1 cellular context compared by ENCODE assay signal in genomic region chr2:232874677-232875223, GRCh38.
A peak's percentile ranks its signal among the peaks of the same experiment; 100 is the strongest.
TF ChIP-seq lines count a peak whose summit lies in the region.

No MANE protein-coding gene starts in this region.

TF ChIP-seq in HepG2, 621 proteins besides CTCF, POLR2A, EP300 and RAD21 (continues in another document):
- TF ChIP-seq ZNF235 (CRISPR knock-in tag; IDR thresholded peaks at IDR 0.05; ENCODE audit: borderline replicate concordance) (0 out of 2 replicates have a peak, but pooled peaks have one; percentile 58), MED1 (CRISPR knock-in tag; IDR thresholded peaks at IDR 0.05) (0 out of 2 replicates have a peak, but pooled peaks have one; percentile 29), RAD51 (IDR thresholded peaks at IDR 0.05; ENCODE audit: borderline replicate concordance) (no peak), FOXK2 (IDR thresholded peaks at IDR 0.05) (no peak), KAT8 (CRISPR knock-in tag; IDR thresholded peaks at IDR 0.05) (no peak), AHR (CRISPR knock-in tag; IDR thresholded peaks at IDR 0.05) (no peak), EED (CRISPR knock-in tag; IDR thresholded peaks at IDR 0.05) (0 out of 2 replicates have a peak, but pooled peaks have one; percentile 27), SP4 (CRISPR knock-in tag; IDR thresholded peaks at IDR 0.05) (peak; percentile 28; the same call in 1 of the 2 replicates), POGZ (CRISPR knock-in tag; IDR thresholded peaks at IDR 0.05) (peak; percentile 36; the same call in 1 of the 2 replicates), ZNF766 (CRISPR knock-in tag; IDR thresholded peaks at IDR 0.05; ENCODE audit: borderline replicate concordance) (no peak), ZNF629 (CRISPR knock-in tag; conservative IDR thresholded peaks at IDR 0.05) (peak; percentile 87), TFDP2 (CRISPR knock-in tag; IDR thresholded peaks at IDR 0.05) (no peak), HNRNPL (IDR thresholded peaks at IDR 0.05; ENCODE audit: low read depth, low read length) (0 out of 2 replicates have a peak, but pooled peaks have one; percentile 31), ZBTB20 (CRISPR knock-in tag; IDR thresholded peaks at IDR 0.05; ENCODE audit: borderline replicate concordance, low read depth) (0 out of 2 replicates have a peak, but pooled peaks have one; percentile 3), ATM (IDR thresholded peaks at IDR 0.05; ENCODE audit: borderline replicate concordance) (no peak), SSRP1 (CRISPR knock-in tag; IDR thresholded peaks at IDR 0.05) (no peak), KDM5B (CRISPR knock-in tag; IDR thresholded peaks at IDR 0.05; ENCODE audit: borderline replicate concordance) (0 out of 2 replicates have a peak, but pooled peaks have one; percentile 32), ZNF768 (CRISPR knock-in tag; IDR thresholded peaks at IDR 0.05) (peak; percentile 30; the same call in 1 of the 2 replicates), KLF15 (CRISPR knock-in tag; IDR thresholded peaks at IDR 0.05; ENCODE audit: borderline replicate concordance) (no peak), KMT2A (CRISPR knock-in tag; IDR thresholded peaks at IDR 0.05) (no peak), YEATS4 (CRISPR knock-in tag; IDR thresholded peaks at IDR 0.05; ENCODE audit: borderline replicate concordance) (no peak), ZNF687 (CRISPR knock-in tag; IDR thresholded peaks at IDR 0.05) (peak; percentile 36; the same call in 1 of the 2 replicates), ZNF317 (CRISPR knock-in tag; IDR thresholded peaks at IDR 0.05) (0 out of 2 replicates have a peak, but pooled peaks have one; percentile 25), ZNF10 (CRISPR knock-in tag; IDR thresholded peaks at IDR 0.05; ENCODE audit: borderline replicate concordance, low read depth) (no peak), BRD4 (CRISPR knock-in tag; IDR thresholded peaks at IDR 0.05) (peak; percentile 52), MED8 (CRISPR knock-in tag; IDR thresholded peaks at IDR 0.05; ENCODE audit: insufficient replicate concordance) (peak; percentile 17), ZFP36L2 (CRISPR knock-in tag; IDR thresholded peaks at IDR 0.05) (no peak), ZNF619 (CRISPR knock-in tag; IDR thresholded peaks at IDR 0.05) (0 out of 2 replicates have a peak, but pooled peaks have one; percentile 22), ATF6 (CRISPR knock-in tag; conservative IDR thresholded peaks at IDR 0.05) (no peak), ATF7-NPFF (CRISPR knock-in tag; IDR thresholded peaks at IDR 0.05; ENCODE audit: low read depth) (0 out of 2 replicates have a peak, but pooled peaks have one; percentile 48), ZNF614 (CRISPR knock-in tag; IDR thresholded peaks at IDR 0.05; ENCODE audit: borderline replicate concordance) (0 out of 2 replicates have a peak, but pooled peaks have one; percentile 6), RBAK (CRISPR knock-in tag; IDR thresholded peaks at IDR 0.05) (no peak), CEBPZ (IDR thresholded peaks at IDR 0.05; ENCODE audit: low read length) (no peak), ZBTB38 (CRISPR knock-in tag; IDR thresholded peaks at IDR 0.05) (peak; percentile 83; the same call in 1 of the 2 replicates), RFXAP (CRISPR knock-in tag; IDR thresholded peaks at IDR 0.05; ENCODE audit: borderline replicate concordance) (0 out of 2 replicates have a peak, but pooled peaks have one; percentile 18), HNRNPUL1 (IDR thresholded peaks at IDR 0.05; ENCODE audit: low read depth, low read length) (no peak), ELK4 (CRISPR knock-in tag; IDR thresholded peaks at IDR 0.05; ENCODE audit: borderline replicate concordance) (no peak), CENPBD1 (CRISPR knock-in tag; IDR thresholded peaks at IDR 0.05; ENCODE audit: borderline replicate concordance, low read depth) (no peak), ZFAT (CRISPR knock-in tag; conservative IDR thresholded peaks at IDR 0.05) (no peak), AGO2 (optimal IDR thresholded peaks at IDR 0.05; ENCODE audit: low read depth, low read length) (peak; percentile 73), TRIM22 (IDR thresholded peaks at IDR 0.05) (no peak), ZNF253 (CRISPR knock-in tag; IDR thresholded peaks at IDR 0.05; ENCODE audit: borderline replicate concordance) (peak; percentile 73; the same call in 1 of the 2 replicates), NRL (CRISPR knock-in tag; IDR thresholded peaks at IDR 0.05; ENCODE audit: borderline replicate concordance) (0 out of 2 replicates have a peak, but pooled peaks have one; percentile 43), MXD1 (CRISPR knock-in tag; IDR thresholded peaks at IDR 0.05) (0 out of 2 replicates have a peak, but pooled peaks have one; percentile 30), KLF13 (CRISPR knock-in tag; IDR thresholded peaks at IDR 0.05) (0 out of 2 replicates have a peak, but pooled peaks have one; percentile 50), ZBTB4 (CRISPR knock-in tag; IDR thresholded peaks at IDR 0.05; ENCODE audit: borderline replicate concordance) (peak; percentile 50; the same call in 1 of the 2 replicates), TBP (CRISPR knock-in tag; IDR thresholded peaks at IDR 0.05) (no peak)
